ENCODE assay signal across 8 cellular contexts in the genomic region with DNA sequence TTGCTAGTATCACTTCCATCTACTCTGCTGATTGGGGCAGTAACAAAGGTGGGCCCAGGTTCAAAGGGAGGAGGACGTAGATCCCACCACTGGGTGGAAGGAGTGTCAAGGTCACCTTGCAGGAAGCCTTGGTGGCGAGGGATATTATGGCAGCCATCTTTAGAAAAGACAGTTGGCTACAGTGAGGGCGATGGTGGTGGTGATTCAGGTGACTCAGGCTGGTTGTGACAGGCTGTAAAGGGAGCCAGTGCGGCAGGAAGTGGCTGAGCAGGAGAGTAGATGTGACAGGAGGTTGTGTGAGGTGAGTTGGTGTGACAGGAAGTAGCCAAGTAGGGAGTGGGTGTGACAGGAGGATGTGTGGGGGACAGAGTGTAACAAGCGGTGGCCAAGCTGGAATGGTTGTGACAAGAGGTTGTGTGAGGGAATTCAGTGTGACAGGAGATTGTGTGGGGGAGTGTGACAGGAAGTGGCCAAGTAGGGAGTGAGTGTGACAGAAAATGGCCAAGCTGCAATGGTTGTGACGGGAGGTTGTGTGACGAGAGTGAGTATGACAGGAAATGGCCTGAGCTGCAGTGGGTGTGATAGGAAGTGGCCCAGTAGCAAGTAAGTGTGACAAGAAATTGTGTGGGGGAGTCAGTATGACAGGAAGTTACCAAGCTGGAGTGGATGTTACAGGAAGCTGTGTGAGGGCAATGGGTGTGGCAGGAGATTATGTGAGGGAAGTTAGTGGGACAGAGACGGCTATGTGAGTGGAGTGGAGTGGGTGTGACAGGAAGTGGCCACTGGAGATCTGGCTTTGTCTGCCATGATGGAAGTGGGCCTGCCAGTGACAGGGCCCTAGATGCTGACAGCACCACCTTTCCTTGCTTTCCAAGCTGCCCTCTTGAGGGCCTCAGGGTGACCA. TPM values are rescaled to one million over a fixed set of nuclear protein-coding genes. Genes with fewer than 3 reads are reported as not detected.
DNase-seq lines count a peak whose midpoint lies in the region; TF ChIP-seq lines count a peak whose summit lies in the region.

No MANE protein-coding gene starts in this region.

- intact Hi-C loops in PC-9 (cut with micrococcal nuclease; ENCODE audit: unreplicated experiment), result no loop called here

- TF ChIP-seq CTCF in GM10266 (IDR thresholded peaks at IDR 0.05; ENCODE audit: control insufficient read depth, insufficient read depth, low read depth, missing control alignments) (no peak), SU-DHL-6 (IDR thresholded peaks at IDR 0.05; ENCODE audit: insufficient read depth, low read length, poor library complexity, severe bottlenecking) (no peak), PC-9 (conservative IDR thresholded peaks at IDR 0.05) (no peak)

- H3K4me2 ChIP-seq in SU-DHL-6 (ENCODE audit: low read depth, low read length, poor library complexity, severe bottlenecking), result peak overlapping the region; percentile 28
- no peak overlapping the region for H3K4me2 ChIP-seq in PC-9

- H3K4me3 ChIP-seq in SU-DHL-6 (ENCODE audit: insufficient read depth, low read length, poor library complexity, severe bottlenecking) (no peak overlapping the region), PC-9 (no peak overlapping the region)

- H4K20me1 ChIP-seq in SU-DHL-6 (ENCODE audit: low read depth, low read length), result no peaks in the 10 kb centered on the region
- no peaks in the 10 kb centered on the region for H4K20me1 ChIP-seq in PC-9 (ENCODE audit: insufficient read depth)

- BruUV-seq in PC-9 (replicated peaks; lab: Mats Ljungman, UMichigan), result no TSS peak

- POLR2A ChIA-PET in PC-9 (lab: Charles Lee; ENCODE audit: unreplicated experiment), result no interaction called here

- H2AFZ ChIP-seq in SU-DHL-6 (ENCODE audit: low read depth, low read length, severe bottlenecking) (peak overlapping the region; percentile 88), PC-9 (no peak overlapping the region)

- CTCF ChIA-PET in PC-9 (lab: Charles Lee), result no interaction called here

- H3K9me2 ChIP-seq in SU-DHL-6 (replicated peaks; ENCODE audit: insufficient read depth, low read length) (no peaks in the 10 kb centered on the region), PC-9 (ENCODE audit: insufficient read depth) (no peaks in the 10 kb centered on the region)

- H3K79me2 ChIP-seq in SU-DHL-6 (ENCODE audit: insufficient read depth, low read length) (no peaks in the 10 kb centered on the region), PC-9 (ENCODE audit: low read depth) (no peaks in the 10 kb centered on the region)

- H3F3A ChIP-seq in SU-DHL-6 (ENCODE audit: insufficient read depth) (peaks cover 21% of the 10 kb centered on the region), PC-9 (ENCODE audit: insufficient read depth, low read depth) (no peaks in the 10 kb centered on the region)

- DNase-seq in GM10266 (ENCODE audit: extremely low spot score), result peak; percentile 78
- DNase-seq in activated naive CD4-positive, alpha-beta T cell treated with anti-CD3 and anti-CD28 coated beads, Interleukin-2, amount 50 U/mL, for 16 hours, result peak; percentile 56
- peak; percentile 74 for DNase-seq in stimulated activated CD4-positive, alpha-beta T cell treated with anti-CD3 and anti-CD28 coated beads, Interleukin-15, amount 100 ng/mL, for 24 hours
- no peak for DNase-seq in PC-9
- DNase-seq in HCEC 1CT, result no peak
- no peak for DNase-seq in amygdala (lab: John Stamatoyannopoulos, UW)
- DNase-seq in 8988T, result no peak

- no peaks in the 10 kb centered on the region for H3K27me3 ChIP-seq in SU-DHL-6 (ENCODE audit: low read length)
- peaks cover 65% of the 10 kb centered on the region for H3K27me3 ChIP-seq in PC-9 (ENCODE audit: insufficient read depth, low read depth)

- H3K36me3 ChIP-seq in SU-DHL-6 (ENCODE audit: low read length), result no peaks in the 10 kb centered on the region
- H3K36me3 ChIP-seq in PC-9 (ENCODE audit: low read depth), result no peaks in the 10 kb centered on the region

- peak overlapping the region; percentile 22; the same call in 1 of the 2 replicates for H3K9ac ChIP-seq in SU-DHL-6 (ENCODE audit: low read length)

- H3K27ac ChIP-seq in SU-DHL-6 (ENCODE audit: low read depth, low read length) (peak overlapping the region; percentile 79), PC-9 (no peak overlapping the region)

- H3K9me3 ChIP-seq in SU-DHL-6 (ENCODE audit: insufficient read depth, low read length) (no peaks in the 10 kb centered on the region), PC-9 (ENCODE audit: insufficient read depth, low read depth) (no peaks in the 10 kb centered on the region)

- H3K4me1 ChIP-seq in PC-9 (replicated peaks; ENCODE audit: insufficient read depth), result no peaks in the 10 kb centered on the region

RNA-seq across cellular contexts. Expression of a gene that starts 22.9 kb away (rescaled TPM):
- total RNA-seq in PC-9 (2021), result not detected in 2 replicates

Comparison
In these comparisons a context has a peak if more than half of its experiments do, and no peak if none do; other contexts are left out.
1. DNase-seq: peak in GM10266 (single experiment), activated naive CD4-positive, alpha-beta T cell treated with anti-CD3 and anti-CD28 coated beads, Interleukin-2, amount 50 U/mL, for 16 hours (single experiment) and stimulated activated CD4-positive, alpha-beta T cell treated with anti-CD3 and anti-CD28 coated beads, Interleukin-15, amount 100 ng/mL, for 24 hours (single experiment); none in PC-9 (0 of 2), HCEC 1CT (single experiment), amygdala (0 of 56) and 8988T (single experiment).